In genomic region chr20:9572690-9573089, GRCh38 we compare ENCODE assay signal across 19 cellular contexts. TPM values are rescaled to one million over a fixed set of nuclear protein-coding genes. Genes with fewer than 3 reads are reported as not detected.
"Had no signal": no experiment of that assay in that cellular context is flagged by ENCODE, and none has a peak within 500 bp of the region (broad histone marks: within the 10 kb centered on the region; RNA-seq: fewer than 3 reads in every experiment).

No MANE protein-coding gene starts in this region.

- H3K36me3 ChIP-seq: breast epithelium, lower lobe of right lung, SJCRH30, stomach, thyroid gland, uterus had no signal

- H3K4me1 Mint-ChIP-seq: activated CD4-positive, alpha-beta T cell treated with anti-CD3 and anti-CD28 coated beads, Interleukin-2, amount 10 ng/mL, durations not matched to agents 7 days and 5 days; activated naive CD8-positive, alpha-beta T cell treated with anti-CD3 and anti-CD28 coated beads for 36 hours; naive thymus-derived CD4-positive, alpha-beta T cell had no signal

- H3K9me3 ChIP-seq: breast epithelium, lower lobe of right lung, SJCRH30, stomach, thyroid gland, uterus had no signal

- H3K27ac ChIP-seq: breast epithelium, lower lobe of right lung, SJCRH30, stomach, thyroid gland, uterus had no signal

- H3K9me3 Mint-ChIP-seq: activated CD4-positive, alpha-beta T cell treated with anti-CD3 and anti-CD28 coated beads, Interleukin-2, amount 10 ng/mL, durations not matched to agents 7 days and 5 days; activated naive CD8-positive, alpha-beta T cell treated with anti-CD3 and anti-CD28 coated beads for 36 hours had no signal

- DNase-seq: activated CD4-positive, alpha-beta T cell treated with anti-CD3 and anti-CD28 coated beads, Interleukin-2, amount 10 ng/mL, durations not matched to agents 7 days and 5 days; activated gamma-delta T cell; activated naive CD8-positive, alpha-beta T cell treated with anti-CD3 and anti-CD28 coated beads for 36 hours; activated T-cell treated with anti-CD3 and anti-CD28 coated beads, Interleukin-2, amount 50 U/mL, for 1 hour; anterior cingulate cortex; dermis blood vessel endothelial cell; glutamatergic neuron; lower lobe of right lung; naive thymus-derived CD4-positive, alpha-beta T cell; SJCRH30; stimulated activated CD4-positive, alpha-beta T cell treated with anti-CD3 and anti-CD28 coated beads, Interleukin-4, amount 100 ng/mL, for 4 hours; stomach; T1000; thyroid gland; uterus had no signal

- H3K27me3 ChIP-seq: breast epithelium, stomach, thyroid gland, uterus had no signal

- H3K4me3 ChIP-seq: breast epithelium, lower lobe of right lung, SJCRH30, stomach, thyroid gland, uterus had no signal

- H3K27ac Mint-ChIP-seq: activated CD4-positive, alpha-beta T cell treated with anti-CD3 and anti-CD28 coated beads, Interleukin-2, amount 10 ng/mL, durations not matched to agents 7 days and 5 days; activated naive CD8-positive, alpha-beta T cell treated with anti-CD3 and anti-CD28 coated beads for 36 hours; naive thymus-derived CD4-positive, alpha-beta T cell had no signal

- H3K4me1 ChIP-seq: breast epithelium, lower lobe of right lung, SJCRH30, stomach, thyroid gland, uterus had no signal

- H3K36me3 Mint-ChIP-seq: activated naive CD8-positive, alpha-beta T cell treated with anti-CD3 and anti-CD28 coated beads for 36 hours had no signal

- H3K4me3 Mint-ChIP-seq: activated CD4-positive, alpha-beta T cell treated with anti-CD3 and anti-CD28 coated beads, Interleukin-2, amount 10 ng/mL, durations not matched to agents 7 days and 5 days; activated naive CD8-positive, alpha-beta T cell treated with anti-CD3 and anti-CD28 coated beads for 36 hours; naive thymus-derived CD4-positive, alpha-beta T cell had no signal

RNA-seq across cellular contexts. Expression of gene LAMP5, which starts 58.3 kb away (rescaled TPM):
- total RNA-seq: activated CD4-positive, alpha-beta T cell treated with anti-CD3 and anti-CD28 coated beads, Interleukin-2, amount 10 ng/mL, durations not matched to agents 7 days and 5 days; activated CD8-positive, alpha-beta memory T cell treated with anti-CD3 and anti-CD28 coated beads for 36 hours; activated naive CD8-positive, alpha-beta T cell treated with anti-CD3 and anti-CD28 coated beads for 36 hours; esophagus mucosa; omental fat pad; SJCRH30 had no signal
- polyA plus RNA-seq: naive thymus-derived CD4-positive, alpha-beta T cell had no signal
